In genomic region chr7:48251766-48252165, GRCh38 we compare ENCODE assay signal across 1 cellular context.
A peak's percentile ranks its signal among the peaks of the same experiment; 100 is the strongest.
TF ChIP-seq lines count a peak whose summit lies in the region.

No MANE protein-coding gene starts in this region.

TF ChIP-seq in GM12878, 131 proteins besides CTCF, POLR2A, EP300 and RAD21 (continued from another document):
- TF ChIP-seq CEBPZ (IDR thresholded peaks at IDR 0.05; ENCODE audit: low read depth, low read length) (no peak), HDAC6 (IDR thresholded peaks at IDR 0.05; ENCODE audit: unreplicated experiment) (no peak), ZBED1 (IDR thresholded peaks at IDR 0.05; ENCODE audit: borderline replicate concordance) (peak; percentile 56; the same call in 1 of the 2 replicates), NFXL1 (IDR thresholded peaks at IDR 0.05; ENCODE audit: borderline replicate concordance) (no peak), SP1 (IDR thresholded peaks at IDR 0.05; ENCODE audit: low read depth, low read length) (no peak), MYB (IDR thresholded peaks at IDR 0.05; ENCODE audit: borderline replicate concordance, low read depth, low read length) (0 out of 2 replicates have a peak, but pooled peaks have one; percentile 44), TBL1XR1 (IDR thresholded peaks at IDR 0.05; ENCODE audit: low read depth, low read length) (no peak), EGR1 (IDR thresholded peaks at IDR 0.05; ENCODE audit: borderline replicate concordance in 1 of 2, low read depth in 2 of 2, low read length in 2 of 2) (no peak), KLF5 (IDR thresholded peaks at IDR 0.05; ENCODE audit: partially characterized antibody) (no peak), ZNF217 (IDR thresholded peaks at IDR 0.05) (peak; percentile 64), STAT3 (IDR thresholded peaks at IDR 0.05; ENCODE audit: low read depth, low read length) (no peak), NFIC (IDR thresholded peaks at IDR 0.05; ENCODE audit: low read depth, low read length) (peak; percentile 95), ZNF274 (IDR thresholded peaks at IDR 0.05; ENCODE audit: insufficient read depth, insufficient read length) (no peak), FOXM1 (IDR thresholded peaks at IDR 0.05; ENCODE audit: low read depth, low read length) (peak; percentile 95), ATF2 (IDR thresholded peaks at IDR 0.05; ENCODE audit: low read length) (peak; percentile 86), PKNOX1 (IDR thresholded peaks at IDR 0.05) (peak; percentile 62), RELA (IDR thresholded peaks at IDR 0.05; ENCODE audit: borderline replicate concordance, partially characterized antibody) (no peak), NFYA (IDR thresholded peaks at IDR 0.05; ENCODE audit: borderline replicate concordance, low read depth, low read length) (no peak), BMI1 (IDR thresholded peaks at IDR 0.05; ENCODE audit: borderline replicate concordance) (no peak), CHD4 (IDR thresholded peaks at IDR 0.05) (no peak), ETV6 (conservative IDR thresholded peaks at IDR 0.05 in 1 of 2, IDR thresholded peaks at IDR 0.05 in 1 of 2; ENCODE audit: borderline replicate concordance in 1 of 2, low read depth in 1 of 2) (no peak; a peak in 1 of 4 replicates), RCOR1 (conservative IDR thresholded peaks at IDR 0.05; ENCODE audit: low read depth, low read length) (no peak), MEF2B (IDR thresholded peaks at IDR 0.05; ENCODE audit: partially characterized antibody, poor library complexity, severe bottlenecking) (peak; percentile 54), E2F8 (IDR thresholded peaks at IDR 0.05; ENCODE audit: low read depth, partially characterized antibody) (no peak), SMAD5 (IDR thresholded peaks at IDR 0.05; ENCODE audit: low read depth) (no peak), BACH1 (IDR thresholded peaks at IDR 0.05; ENCODE audit: borderline replicate concordance) (no peak; the same call in 1 of the 2 replicates), GATAD2B (conservative IDR thresholded peaks at IDR 0.05; ENCODE audit: low read depth) (no peak), PAX5 (IDR thresholded peaks at IDR 0.05; ENCODE audit: borderline replicate concordance, low read depth, low read length) (no peak), IRF4 (IDR thresholded peaks at IDR 0.05; ENCODE audit: low read depth, low read length) (peak; percentile 87; the same call in 1 of the 2 replicates), BRCA1 (IDR thresholded peaks at IDR 0.05; ENCODE audit: low read depth, low read length) (no peak), NBN (IDR thresholded peaks at IDR 0.05) (0 out of 2 replicates have a peak, but pooled peaks have one; percentile 40), TCF7 (IDR thresholded peaks at IDR 0.05; ENCODE audit: borderline replicate concordance) (peak; percentile 34; the same call in 1 of the 2 replicates), MTA3 (IDR thresholded peaks at IDR 0.05; ENCODE audit: borderline replicate concordance, low read length) (peak; percentile 53; the same call in 1 of the 2 replicates), PML (IDR thresholded peaks at IDR 0.05; ENCODE audit: low read length) (peak; percentile 59; the same call in 1 of the 2 replicates), BCLAF1 (IDR thresholded peaks at IDR 0.05) (no peak), CREM (IDR thresholded peaks at IDR 0.05; ENCODE audit: low read depth) (peak; percentile 61; the same call in 1 of the 2 replicates), JUNB (IDR thresholded peaks at IDR 0.05) (peak; percentile 98), RUNX3 (IDR thresholded peaks at IDR 0.05; ENCODE audit: low read length) (peak; percentile 74), IKZF2 (IDR thresholded peaks at IDR 0.05) (peak; percentile 34 to 66; a peak in 3 of 4 replicates), DPF2 (IDR thresholded peaks at IDR 0.05) (0 out of 2 replicates have a peak, but pooled peaks have one; percentile 41), SKIL (IDR thresholded peaks at IDR 0.05; ENCODE audit: low read depth, poor library complexity, severe bottlenecking) (peak; percentile 58), PBX3 (IDR thresholded peaks at IDR 0.05; ENCODE audit: insufficient replicate concordance, low read depth, low read length) (no peak), CBX5 (IDR thresholded peaks at IDR 0.05; ENCODE audit: low read depth) (peak; percentile 78; the same call in 1 of the 2 replicates), CHD2 (IDR thresholded peaks at IDR 0.05; ENCODE audit: borderline replicate concordance, low read depth, low read length) (no peak), MEF2A (IDR thresholded peaks at IDR 0.05; ENCODE audit: insufficient read depth, low read depth, low read length) (peak; percentile 72), ATF7 (IDR thresholded peaks at IDR 0.05; ENCODE audit: low read depth) (peak; percentile 83), RELB (IDR thresholded peaks at IDR 0.05; ENCODE audit: low read depth) (peak; percentile 55; the same call in 1 of the 2 replicates), RB1 (IDR thresholded peaks at IDR 0.05; ENCODE audit: borderline replicate concordance) (no peak), ELK1 (IDR thresholded peaks at IDR 0.05; ENCODE audit: low read depth, low read length) (no peak)
TF ChIP-seq in GM12878: peak in this region for 26.
